In genomic region chr11:92206441-92206840, GRCh38 we compare ENCODE assay signal across 21 cellular contexts. TPM values are rescaled to one million over a fixed set of nuclear protein-coding genes. Genes with fewer than 3 reads are reported as not detected.
"Had no signal": no experiment of that assay in that cellular context is flagged by ENCODE, and none has a peak within 500 bp of the region (broad histone marks: within the 10 kb centered on the region; RNA-seq: fewer than 3 reads in every experiment).

No MANE protein-coding gene starts in this region.

- ATAC-seq: foreskin keratinocyte, gastroesophageal sphincter, heart left ventricle, left cardiac atrium, left lung, left ventricle myocardium superior, lower lobe of right lung, mucosa of descending colon had no signal

- DNase-seq: colonic mucosa; cortex of kidney; effector memory CD4-positive, alpha-beta T cell; foreskin keratinocyte; heart left ventricle; hypothalamus; immature natural killer cell; left cardiac atrium; left lung; left ventricle myocardium superior; lower lobe of right lung; mesenchymal stem cell; mucosa of descending colon; naive B cell had no signal

- H3K27ac ChIP-seq: colonic mucosa, esophagus muscularis mucosa, foreskin keratinocyte, gastroesophageal sphincter, heart left ventricle, hepatocyte, left lung, lower lobe of right lung had no signal

- H3K4me1 ChIP-seq: colonic mucosa, foreskin keratinocyte, left lung, lower lobe of right lung had no signal

- H3K27me3 ChIP-seq: colonic mucosa, esophagus muscularis mucosa, gastroesophageal sphincter, hepatocyte, left lung had no signal

- FAIRE-seq: endothelial cell of umbilical vein, frontal cortex, keratinocyte had no signal

- H3K9me3 ChIP-seq: colonic mucosa, esophagus muscularis mucosa, gastroesophageal sphincter, heart left ventricle, left lung, lower lobe of right lung, mucosa of descending colon had no signal

- H3K4me3 ChIP-seq: colonic mucosa, esophagus muscularis mucosa, gastroesophageal sphincter, heart left ventricle, hepatocyte, left lung, lower lobe of right lung, mucosa of descending colon had no signal

- H3K36me3 ChIP-seq: colonic mucosa, esophagus muscularis mucosa, gastroesophageal sphincter, heart left ventricle, left lung, lower lobe of right lung had no signal

RNA-seq across cellular contexts. Expression of gene FAT3, which starts 18.2 kb away (rescaled TPM):
- total RNA-seq: dermis microvascular lymphatic vessel endothelial cell had no signal
